ENCODE assay signal across 18 cellular contexts in the genomic region with DNA sequence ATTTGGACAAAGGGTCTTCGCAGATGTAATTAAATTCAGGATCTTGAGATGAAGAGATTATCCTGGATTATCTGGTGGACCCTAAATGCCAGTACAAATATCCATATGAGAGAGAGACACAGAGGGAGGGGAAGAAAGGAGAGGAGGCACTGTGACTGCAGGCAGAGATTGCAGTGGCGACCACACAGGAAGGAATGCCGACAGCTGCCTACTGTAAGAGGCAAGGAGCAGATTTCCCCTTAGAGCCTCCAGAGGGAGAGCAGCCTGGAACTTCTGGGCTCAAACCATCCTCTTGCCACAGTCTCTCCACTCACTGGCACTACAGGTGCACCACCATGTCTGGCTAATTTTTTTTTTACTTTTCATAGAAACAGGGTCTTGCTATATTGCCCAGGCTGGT.
"Had no signal": no experiment of that assay in that cellular context is flagged by ENCODE, and none has a peak within 500 bp of the region (broad histone marks: within the 10 kb centered on the region; RNA-seq: fewer than 3 reads in every experiment).

No MANE protein-coding gene starts in this region.

- H3K27ac ChIP-seq: ascending aorta, colonic mucosa, foreskin keratinocyte, tibial artery had no signal

- H3K27me3 ChIP-seq: ascending aorta, colonic mucosa, foreskin keratinocyte, tibial artery had no signal

- DNase-seq: activated CD4-positive, alpha-beta T cell treated with anti-CD3 and anti-CD28 coated beads, Interleukin-2, amount 50 U/mL, for 1 hour; activated CD8-positive, alpha-beta memory T cell treated with anti-CD3 and anti-CD28 coated beads, Interleukin-2, amount 50 U/mL, for 4 hours; activated effector memory CD4-positive, alpha-beta T cell treated with Interleukin-2 at 50 U/mL for 16 hours; activated naive CD4-positive, alpha-beta T cell treated with anti-CD3 and anti-CD28 coated beads, Interleukin-2, amount 50 U/mL, for 16 hours; activated T-cell treated with anti-CD3 and anti-CD28 coated beads, Interleukin-2, amount 50 U/mL, for 48 hours; colonic mucosa; foreskin keratinocyte; hypothalamus; occipital lobe; posterior cingulate gyrus; stimulated activated CD4-positive, alpha-beta T cell treated with anti-CD3 and anti-CD28 coated beads, Interleukin-12 subunit alpha, Interleukin-12 subunit beta, amount 100 ng/mL, for 4 hours; stimulated activated CD4-positive, alpha-beta T cell treated with anti-CD3 and anti-CD28 coated beads, Interleukin-1b, Interleukin-23, amount 100 ng/mL, for 48 hours; stimulated activated CD8-positive, alpha-beta memory T cell treated with anti-CD3 and anti-CD28 coated beads, Interleukin-4, amount 100 ng/mL, for 48 hours; stimulated activated naive CD4-positive, alpha-beta T cell treated with Interleukin-2 at 50 U/mL for 16 hours; substantia nigra; T1000; tibial artery had no signal

- H3K4me1 ChIP-seq: ascending aorta, colonic mucosa, foreskin keratinocyte, tibial artery had no signal

- H3K4me3 ChIP-seq: ascending aorta, colonic mucosa, tibial artery had no signal

- H3K9me3 ChIP-seq: colonic mucosa had no signal

- H3K36me3 ChIP-seq: ascending aorta, colonic mucosa, tibial artery had no signal
